In the genomic region with DNA sequence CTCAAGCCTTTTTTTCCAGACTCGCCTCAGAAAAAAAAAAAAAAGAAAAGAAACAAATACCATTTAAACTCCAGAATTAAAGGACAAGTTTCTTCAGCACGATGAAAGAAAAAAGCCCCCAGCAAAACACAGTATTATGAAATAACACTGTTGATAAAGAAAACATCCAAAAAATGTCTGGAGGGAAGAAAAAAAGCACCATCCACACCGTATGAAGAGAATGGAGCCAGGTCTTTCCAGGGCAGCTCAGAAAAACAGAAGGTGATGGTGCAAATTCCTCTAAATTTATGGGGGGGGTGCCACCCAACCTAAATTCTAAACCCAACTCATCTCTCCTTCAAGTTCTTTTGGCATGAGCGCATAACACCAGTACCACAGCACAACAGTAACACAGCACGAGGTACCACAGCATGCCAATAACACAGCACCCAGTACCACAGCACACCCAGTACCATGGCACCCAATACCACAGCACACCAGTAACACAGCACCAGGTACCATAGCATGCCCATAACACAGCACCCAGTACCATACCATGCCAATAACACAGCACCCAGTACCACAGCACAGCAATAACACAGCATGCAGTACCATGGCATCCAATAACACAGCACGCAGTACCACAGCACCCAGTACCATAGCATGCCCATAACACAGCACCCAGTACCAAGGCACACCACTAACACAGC, we compare ENCODE assay signal across 1 cellular context.
TF ChIP-seq lines count a peak whose summit lies in the region.

No MANE protein-coding gene starts in this region.

TF ChIP-seq in H1, 55 proteins besides CTCF, POLR2A, EP300 and RAD21:
- TF ChIP-seq CHD2 (IDR thresholded peaks at IDR 0.05; ENCODE audit: low read length): no peak
- TF ChIP-seq, protein P1, sequence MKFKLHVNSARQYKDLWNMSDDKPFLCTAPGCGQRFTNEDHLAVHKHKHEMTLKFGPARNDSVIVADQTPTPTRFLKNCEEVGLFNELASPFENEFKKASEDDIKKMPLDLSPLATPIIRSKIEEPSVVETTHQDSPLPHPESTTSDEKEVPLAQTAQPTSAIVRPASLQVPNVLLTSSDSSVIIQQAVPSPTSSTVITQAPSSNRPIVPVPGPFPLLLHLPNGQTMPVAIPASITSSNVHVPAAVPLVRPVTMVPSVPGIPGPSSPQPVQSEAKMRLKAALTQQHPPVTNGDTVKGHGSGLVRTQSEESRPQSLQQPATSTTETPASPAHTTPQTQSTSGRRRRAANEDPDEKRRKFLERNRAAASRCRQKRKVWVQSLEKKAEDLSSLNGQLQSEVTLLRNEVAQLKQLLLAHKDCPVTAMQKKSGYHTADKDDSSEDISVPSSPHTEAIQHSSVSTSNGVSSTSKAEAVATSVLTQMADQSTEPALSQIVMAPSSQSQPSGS (IDR thresholded peaks at IDR 0.05; ENCODE audit: low read length): no peak
- TF ChIP-seq SRF (IDR thresholded peaks at IDR 0.05; ENCODE audit: low read depth, low read length): no peak
- TF ChIP-seq CBX5 (IDR thresholded peaks at IDR 0.05; ENCODE audit: low read depth, low read length): no peak
- TF ChIP-seq KDM1A (IDR thresholded peaks at IDR 0.05; ENCODE audit: borderline replicate concordance, low read length): no peak
- TF ChIP-seq CTBP2 (IDR thresholded peaks at IDR 0.05; ENCODE audit: borderline replicate concordance, insufficient read depth, insufficient read length, low read length): no peak
- TF ChIP-seq PHF8 (conservative IDR thresholded peaks at IDR 0.05; ENCODE audit: low read depth, low read length): no peak
- TF ChIP-seq POU5F1 (IDR thresholded peaks at IDR 0.05; ENCODE audit: low read depth, low read length): no peak
- TF ChIP-seq TEAD4 (IDR thresholded peaks at IDR 0.05; ENCODE audit: low read depth, low read length): no peak
- TF ChIP-seq SUZ12 (IDR thresholded peaks at IDR 0.05; ENCODE audit: low read length): no peak
- no peak for TF ChIP-seq SAP30 (IDR thresholded peaks at IDR 0.05; ENCODE audit: insufficient read depth, insufficient replicate concordance, low read length)
- TF ChIP-seq BACH1 (IDR thresholded peaks at IDR 0.05; ENCODE audit: low read length): no peak
- no peak for TF ChIP-seq TAF1 (IDR thresholded peaks at IDR 0.05; ENCODE audit: low read depth, low read length)
- no peak for TF ChIP-seq CBX8 (IDR thresholded peaks at IDR 0.05; ENCODE audit: borderline replicate concordance, low read depth, low read length)
- no peak for TF ChIP-seq TCF12 (IDR thresholded peaks at IDR 0.05; ENCODE audit: low read depth, low read length)
